9 cellular contexts compared by ENCODE assay signal in genomic region chr17:76707985-76708807, GRCh38. TPM values are rescaled to one million over a fixed set of nuclear protein-coding genes. Genes with fewer than 3 reads are reported as not detected.
DNase-seq lines count a peak whose midpoint lies in the region; ATAC-seq and TF ChIP-seq lines count a peak whose summit lies in the region.
"Had no signal": no experiment of that assay in that cellular context is flagged by ENCODE, and none has a peak within 500 bp of the region (broad histone marks: within the 10 kb centered on the region; RNA-seq: fewer than 3 reads in every experiment).

No MANE protein-coding gene starts in this region.

- H4K20me1 ChIP-seq in SK-N-SH (ENCODE audit: insufficient read depth): peaks cover 30% of the 10 kb centered on the region

- CTCF ChIA-PET in SK-N-SH (lab: Yijun Ruan, JAX): interaction anchor here (0.7 to 14.3 kb wide), 10 partner anchors 11 to 348 kb away, joined by 3 to 255 read pairs (median 4); no protein-coding TSS in a partner anchor

- H3K79me2 ChIP-seq in SK-N-SH (ENCODE audit: insufficient read depth): peaks cover 94% of the 10 kb centered on the region

- no peak for TF ChIP-seq EP300 in SK-N-SH (IDR thresholded peaks at IDR 0.05; ENCODE audit: borderline replicate concordance in 1 of 2, low read depth in 1 of 2, low read length in 1 of 2)

- no peaks in the 10 kb centered on the region for H3K27me3 ChIP-seq in SK-N-SH (ENCODE audit: insufficient read depth)
- H3K27me3 ChIP-seq in uterus: no peaks in the 10 kb centered on the region

- POLR2A ChIA-PET in SK-N-SH (lab: Yijun Ruan, JAX): interaction anchor here (1.1 to 1.6 kb wide), 2 partner anchors 18 to 35 kb away, joined by 3 to 4 read pairs; partner anchors contain the start of genes JMJD6 and METTL23

- 93% methylated on average over 14 of the region's 14 CpGs for WGBS in SK-N-SH (ENCODE audit: low lambda C conversion rate)

- H3K4me3 Mint-ChIP-seq in stimulated activated naive CD8-positive, alpha-beta T cell treated with anti-CD3 and anti-CD28 coated beads, Interleukin-15, amount 100 ng/mL, for 72 hours: no peak overlapping the region

- no peaks in the 10 kb centered on the region for H3K27me3 Mint-ChIP-seq in stimulated activated naive CD8-positive, alpha-beta T cell treated with anti-CD3 and anti-CD28 coated beads, Interleukin-15, amount 100 ng/mL, for 72 hours

- H2AFZ ChIP-seq in SK-N-SH (ENCODE audit: low read depth): no peak overlapping the region

- no peak for TF ChIP-seq RAD21 in SK-N-SH (IDR thresholded peaks at IDR 0.05; ENCODE audit: low read length)

- peaks cover 38% of the 10 kb centered on the region for H3F3A ChIP-seq in SK-N-SH (replicated peaks; ENCODE audit: insufficient read depth)

- H3K9me2 ChIP-seq in SK-N-SH: no peaks in the 10 kb centered on the region

- H3K9me3 ChIP-seq in SK-N-SH: no peaks in the 10 kb centered on the region
- no peaks in the 10 kb centered on the region for H3K9me3 ChIP-seq in uterus

- peak overlapping the region; percentile 88 to 95; a peak in 3 of 4 replicates for H3K27ac ChIP-seq in SK-N-SH (ENCODE audit: low read depth in 2 of 2, low read length in 1 of 2)
- peak overlapping the region; percentile 85 to 96 for H3K27ac ChIP-seq in uterus
- H3K27ac ChIP-seq: C4-2B had no signal

- TF ChIP-seq POLR2A in uterus (IDR thresholded peaks at IDR 0.05): no peak

- H3K4me1 Mint-ChIP-seq in stimulated activated naive CD8-positive, alpha-beta T cell treated with anti-CD3 and anti-CD28 coated beads, Interleukin-15, amount 100 ng/mL, for 72 hours: peaks cover 23% of the 10 kb centered on the region

- H3K4me3 ChIP-seq in SK-N-SH (ENCODE audit: low read depth in 2 of 2, low read length in 1 of 2) (peak overlapping the region in 1 of 2 experiments; percentile 89; a peak in 1 of 4 replicates), uterus (peak overlapping the region in 1 of 2 donors; percentile 77)

- ATAC-seq in SK-N-SH treated with all-trans-retinoic acid at 6 μM for 48 hours: no peak
- ATAC-seq in stimulated activated naive CD8-positive, alpha-beta T cell treated with anti-CD3 and anti-CD28 coated beads, Interleukin-15, amount 100 ng/mL, for 72 hours: no peak

- intact Hi-C loops in uterus (cut with DNase I; ENCODE audit: low total_unique reads): no loop called here

- peaks cover 14 to 33% of the 10 kb centered on the region in 2 experiments for H3K4me1 ChIP-seq in SK-N-SH (ENCODE audit: control insufficient read depth in 1 of 2, insufficient read depth in 2 of 2, low read depth in 1 of 2, low read length in 1 of 2)
- H3K4me1 ChIP-seq in uterus: peaks cover 0 to 10% of the 10 kb centered on the region in 2 donors

- DNase-seq in SK-N-SH (peak; percentile 52), ecto neural progenitor cell (ENCODE audit: low spot score) (peak; percentile 92), midbrain (lab: John Stamatoyannopoulos, UW) (peak; percentile 76), uterus (no peak)
- DNase-seq in stimulated activated naive CD8-positive, alpha-beta T cell treated with anti-CD3 and anti-CD28 coated beads, Interleukin-15, amount 100 ng/mL, for 72 hours: no peak
- DNase-seq in activated CD8-positive, alpha-beta memory T cell treated with anti-CD3 and anti-CD28 coated beads, Interleukin-2, amount 50 U/mL, for 4 hours: no peak
- DNase-seq in activated effector memory CD4-positive, alpha-beta T cell treated with Interleukin-2 at 50 U/mL for 16 hours: no peak

- no peak overlapping the region for H3K27ac Mint-ChIP-seq in stimulated activated naive CD8-positive, alpha-beta T cell treated with anti-CD3 and anti-CD28 coated beads, Interleukin-15, amount 100 ng/mL, for 72 hours

- peaks cover 8% of the 10 kb centered on the region in 2 experiments for H3K36me3 ChIP-seq in SK-N-SH (replicated peaks in 1 of 2; ENCODE audit: control insufficient read depth in 1 of 2, insufficient read depth in 2 of 2, low read length in 1 of 2)
- H3K36me3 ChIP-seq in uterus: no peaks in the 10 kb centered on the region

- H3K4me2 ChIP-seq in SK-N-SH: peak overlapping the region; percentile 96

- TF ChIP-seq CTCF in SK-N-SH (IDR thresholded peaks at IDR 0.05) (no peak), uterus (IDR thresholded peaks at IDR 0.05) (peak in 1 of 4 experiments; percentile 4)

- H3K9ac ChIP-seq in SK-N-SH: peak overlapping the region; percentile 85; the same call in 1 of the 2 replicates

- no peaks in the 10 kb centered on the region for H3K9me3 Mint-ChIP-seq in stimulated activated naive CD8-positive, alpha-beta T cell treated with anti-CD3 and anti-CD28 coated beads, Interleukin-15, amount 100 ng/mL, for 72 hours

TF ChIP-seq in SK-N-SH, 30 proteins besides CTCF, POLR2A, EP300 and RAD21 (continues in another document):
- no peak for TF ChIP-seq GATA2 (CRISPR knock-in tag; IDR thresholded peaks at IDR 0.05)
- no peak for TF ChIP-seq RFX5 (IDR thresholded peaks at IDR 0.05; ENCODE audit: low read length)
- TF ChIP-seq YY1 (IDR thresholded peaks at IDR 0.05; ENCODE audit: low read depth): no peak
- no peak for TF ChIP-seq CHD2 (IDR thresholded peaks at IDR 0.05; ENCODE audit: low read length, partially characterized antibody)
- no peak for TF ChIP-seq GABPA (IDR thresholded peaks at IDR 0.05; ENCODE audit: low read depth)
- no peak for TF ChIP-seq ZBTB33 (IDR thresholded peaks at IDR 0.05; ENCODE audit: borderline replicate concordance, low read depth)
- no peak for TF ChIP-seq FOXJ3 (CRISPR knock-in tag; IDR thresholded peaks at IDR 0.05)
- no peak for TF ChIP-seq EZH2phosphoT487 (IDR thresholded peaks at IDR 0.05; ENCODE audit: borderline replicate concordance, low read depth)
- no peak for TF ChIP-seq MEF2A (IDR thresholded peaks at IDR 0.05; ENCODE audit: borderline replicate concordance, low read depth)

TF ChIP-seq in SK-N-SH treated with all-trans-retinoic acid at 6 μM for 48 hours, 23 proteins besides CTCF, POLR2A, EP300 and RAD21:
- TF ChIP-seq ZNF70 (CRISPR knock-in tag; IDR thresholded peaks at IDR 0.05): no peak
- TF ChIP-seq ZFP30 (CRISPR knock-in tag; IDR thresholded peaks at IDR 0.05): no peak
- TF ChIP-seq ZNF565 (CRISPR knock-in tag; conservative IDR thresholded peaks at IDR 0.05; ENCODE audit: low read depth): no peak
- no peak for TF ChIP-seq CREB5 (CRISPR knock-in tag; IDR thresholded peaks at IDR 0.05; ENCODE audit: low read depth)
- TF ChIP-seq TOX (CRISPR knock-in tag; IDR thresholded peaks at IDR 0.05; ENCODE audit: borderline replicate concordance): no peak
- no peak for TF ChIP-seq ZFP3 (CRISPR knock-in tag; IDR thresholded peaks at IDR 0.05)
- TF ChIP-seq PPARA (CRISPR knock-in tag; IDR thresholded peaks at IDR 0.05; ENCODE audit: borderline replicate concordance): no peak
- no peak for TF ChIP-seq ZNF8 (CRISPR knock-in tag; IDR thresholded peaks at IDR 0.05)
- TF ChIP-seq TCF4 (CRISPR knock-in tag; IDR thresholded peaks at IDR 0.05; ENCODE audit: borderline replicate concordance): no peak

RNA-seq across cellular contexts. Expression of gene MXRA7, which starts 2.6 kb away (rescaled TPM):
- polyA plus RNA-seq in SK-N-SH (2012; rRNA removed): 154 and 187 TPM in 2 replicates
- 223 and 232 TPM in 2 replicates for polyA plus RNA-seq in SK-N-SH (2012; cell fraction: cytosol; rRNA removed)
- polyA plus RNA-seq in SK-N-SH (2012; cell fraction: nucleus; rRNA removed): 55.0 and 81.5 TPM in 2 replicates
- total RNA-seq in uterus: 100 to 1,000 TPM; 174 to 250 (median 197) TPM

RNA-seq across cellular contexts. Expression of gene JMJD6, which starts 18.2 kb away (rescaled TPM):
- polyA plus RNA-seq in SK-N-SH (2012; rRNA removed): 20.1 and 23.3 TPM in 2 replicates
- polyA plus RNA-seq in SK-N-SH (2012; cell fraction: cytosol; rRNA removed): 15.2 and 15.7 TPM in 2 replicates
- 60.2 and 109 TPM in 2 replicates for polyA plus RNA-seq in SK-N-SH (2012; cell fraction: nucleus; rRNA removed)
- 10 to 100 TPM in 3 of 4 donors, 1 to 10 TPM in 1; 5.9 to 40.8 (median 21.2) TPM for total RNA-seq in uterus

RNA-seq across cellular contexts. Expression of gene METTL23, which starts 18.4 kb away (rescaled TPM):
- polyA plus RNA-seq in SK-N-SH (2012; rRNA removed): 75.9 and 96.8 TPM in 2 replicates
- polyA plus RNA-seq in SK-N-SH (2012; cell fraction: cytosol; rRNA removed): 87.6 and 89.2 TPM in 2 replicates
- polyA plus RNA-seq in SK-N-SH (2012; cell fraction: nucleus; rRNA removed): 80.8 and 107 TPM in 2 replicates
- 10 to 100 TPM; 13.8 to 32.5 (median 21.6) TPM for total RNA-seq in uterus

RNA-seq across cellular contexts. Expression of gene SRSF2, which starts 28.9 kb away (rescaled TPM):
- polyA plus RNA-seq in SK-N-SH (2012; rRNA removed): 211 and 271 TPM in 2 replicates
- 162 and 197 TPM in 2 replicates for polyA plus RNA-seq in SK-N-SH (2012; cell fraction: cytosol; rRNA removed)
- polyA plus RNA-seq in SK-N-SH (2012; cell fraction: nucleus; rRNA removed): 1,226 and 1,940 TPM in 2 replicates
- 100 to 1,000 TPM; 127 to 753 (median 167) TPM for total RNA-seq in uterus

RNA-seq across cellular contexts. Expression of gene MFSD11, which starts 29.7 kb away (rescaled TPM):
- 22.7 and 28.3 TPM in 2 replicates for polyA plus RNA-seq in SK-N-SH (2012; rRNA removed)
- 24.9 and 26.3 TPM in 2 replicates for polyA plus RNA-seq in SK-N-SH (2012; cell fraction: cytosol; rRNA removed)
- polyA plus RNA-seq in SK-N-SH (2012; cell fraction: nucleus; rRNA removed): 28.4 and 31.2 TPM in 2 replicates
- total RNA-seq in uterus: 10 to 100 TPM; 32.0 to 69.2 (median 45.2) TPM

Comparison
In these comparisons a context has a peak if more than half of its experiments do, and no peak if none do; other contexts are left out.
1. DNase-seq: peak in SK-N-SH (single experiment), ecto neural progenitor cell (single experiment) and midbrain (single experiment); none in uterus (0 of 2), stimulated activated naive CD8-positive, alpha-beta T cell treated with anti-CD3 and anti-CD28 coated beads, Interleukin-15, amount 100 ng/mL, for 72 hours (0 of 2), activated CD8-positive, alpha-beta memory T cell treated with anti-CD3 and anti-CD28 coated beads, Interleukin-2, amount 50 U/mL, for 4 hours (single experiment) and activated effector memory CD4-positive, alpha-beta T cell treated with Interleukin-2 at 50 U/mL for 16 hours (single experiment).